Comparison of ENCODE assay signal across 32 cellular contexts in the genomic region with DNA sequence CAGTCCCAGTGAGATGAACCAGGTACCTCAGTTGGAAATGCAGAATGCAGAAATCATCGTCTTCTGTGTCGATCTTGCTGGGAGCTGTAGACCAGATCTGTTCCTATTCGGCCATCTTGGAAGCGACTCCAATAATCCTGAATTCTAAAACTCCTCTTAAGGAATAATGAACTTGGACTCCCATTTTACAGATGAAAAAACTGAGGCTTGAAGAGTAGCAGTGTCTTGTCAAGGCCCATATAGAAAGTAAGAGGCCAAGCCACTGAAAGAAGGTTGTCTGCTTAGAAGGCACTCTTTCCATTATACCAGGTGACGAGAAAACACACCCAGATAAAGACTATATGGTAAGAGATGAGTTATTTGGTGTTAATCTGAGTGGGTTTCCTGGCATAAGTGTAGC.
DNase-seq lines count a peak whose midpoint lies in the region; ATAC-seq, FAIRE-seq and TF ChIP-seq lines count a peak whose summit lies in the region.
"Had no signal": no experiment of that assay in that cellular context is flagged by ENCODE, and none has a peak within 500 bp of the region (broad histone marks: within the 10 kb centered on the region; RNA-seq: fewer than 3 reads in every experiment).

No MANE protein-coding gene starts in this region.

- H2BK5ac ChIP-seq in neuronal stem cell (ENCODE audit: low read length), result no peak overlapping the region

- H3K4ac ChIP-seq in neuronal stem cell (ENCODE audit: low read length), result no peak overlapping the region

- H3K27ac ChIP-seq in K562 (ENCODE audit: extremely low read depth, low read depth, low read length), result no peak overlapping the region
- peak overlapping the region; percentile 21 for H3K27ac ChIP-seq in endothelial cell of umbilical vein (ENCODE audit: insufficient read depth, low read depth, low read length)
- H3K27ac ChIP-seq in neuronal stem cell (replicated peaks; ENCODE audit: low read length), result no peak overlapping the region
- H3K27ac ChIP-seq: 22Rv1; BLaER1; BLaER1 treated with 17β-estradiol and CSF1 and Interleukin-3, amounts not matched to agents 10 nM and 100 nM had no signal

- H3K4me2 ChIP-seq in K562 (ENCODE audit: insufficient read depth, low read length), result no peak overlapping the region
- H3K4me2 ChIP-seq in endothelial cell of umbilical vein (ENCODE audit: insufficient read depth, low read length), result peak overlapping the region; percentile 13
- H3K4me2 ChIP-seq in neuronal stem cell (ENCODE audit: insufficient read depth, low read length, poor library complexity, severe bottlenecking), result no peak overlapping the region
- H3K4me2 ChIP-seq: A549; BLaER1; BLaER1 treated with 17β-estradiol and CSF1 and Interleukin-3, amounts not matched to agents 10 nM and 100 nM had no signal

- no peaks in the 10 kb centered on the region for H4K20me1 ChIP-seq in K562 (replicated peaks; ENCODE audit: control insufficient read depth, insufficient read depth, low read length)
- H4K20me1 ChIP-seq in endothelial cell of umbilical vein (replicated peaks; ENCODE audit: control insufficient read depth, extremely low read depth, insufficient read depth, low read length), result no peaks in the 10 kb centered on the region
- H4K20me1 ChIP-seq: BLaER1; BLaER1 treated with 17β-estradiol and CSF1 and Interleukin-3, amounts not matched to agents 10 nM and 100 nM had no signal

- H4K91ac ChIP-seq in neuronal stem cell (ENCODE audit: low read depth, low read length, poor library complexity), result no peak overlapping the region

- H3K9me1 ChIP-seq in K562 (ENCODE audit: control insufficient read depth, insufficient read depth, low read length) (no peaks in the 10 kb centered on the region), endothelial cell of umbilical vein (replicated peaks; ENCODE audit: control insufficient read depth, extremely low read depth, insufficient read depth, low read length) (no peaks in the 10 kb centered on the region)

- no peak overlapping the region for H3K9ac ChIP-seq in K562 (ENCODE audit: insufficient read depth in 1 of 2, low read depth in 2 of 2, low read length in 2 of 2)
- peak overlapping the region; percentile 16 for H3K9ac ChIP-seq in endothelial cell of umbilical vein (replicated peaks; ENCODE audit: extremely low read depth, insufficient read depth, low read length)
- no peak overlapping the region for H3K9ac ChIP-seq in neuronal stem cell (ENCODE audit: low read depth, low read length, poor library complexity)
- H3K9ac ChIP-seq: BLaER1; BLaER1 treated with 17β-estradiol and CSF1 and Interleukin-3, amounts not matched to agents 10 nM and 100 nM had no signal

- H3K4me1 ChIP-seq in K562 (replicated peaks in 1 of 2; ENCODE audit: control insufficient read depth in 2 of 2, insufficient read depth in 2 of 2, low read length in 2 of 2) (peaks cover 4% of the 10 kb centered on the region in 2 experiments; a peak in 3 of 5 replicates), endothelial cell of umbilical vein (ENCODE audit: control insufficient read depth, extremely low read depth, insufficient read depth, low read length) (peaks cover 43% of the 10 kb centered on the region), neuronal stem cell (ENCODE audit: control insufficient read depth in 2 of 2, insufficient read depth in 1 of 2, low read depth in 1 of 2, low read length in 2 of 2) (peaks cover 0 to 2% of the 10 kb centered on the region in 2 donors)
- H3K4me1 ChIP-seq: BLaER1 had no signal

- H3K9me3 ChIP-seq in K562 (replicated peaks; ENCODE audit: control insufficient read depth, insufficient read depth, low read depth, low read length) (no peaks in the 10 kb centered on the region), endothelial cell of umbilical vein (replicated peaks; ENCODE audit: control insufficient read depth, insufficient read depth, low read length) (no peaks in the 10 kb centered on the region), neuronal stem cell (replicated peaks in 1 of 2; ENCODE audit: control insufficient read depth in 2 of 2, insufficient read depth in 1 of 2, low read depth in 1 of 2, low read length in 2 of 2) (peaks cover 0 to 7% of the 10 kb centered on the region in 2 donors)
- H3K9me3 ChIP-seq: Caco-2 had no signal

- no peak overlapping the region for H2BK120ac ChIP-seq in neuronal stem cell (ENCODE audit: low read depth, low read length)

- in situ Hi-C loops in K562 (cut with MboI), result no loop called here

- no peak for ATAC-seq in K562
- no peak for ATAC-seq in HG02763 (IDR thresholded peaks at IDR 0.05; ENCODE audit: unreplicated experiment)
- ATAC-seq in HG03196 (IDR thresholded peaks at IDR 0.05; ENCODE audit: unreplicated experiment), result no peak
- ATAC-seq: A549; CD8-positive, alpha-beta T cell had no signal

- BruUV-seq in K562 (replicated peaks; lab: Mats Ljungman, UMichigan) (no TSS peak), endothelial cell of umbilical vein (replicated peaks; lab: Mats Ljungman, UMichigan) (no TSS peak)

- H2AFZ ChIP-seq in K562 (ENCODE audit: low read depth, low read length) (peak overlapping the region; percentile 33; the same call in 1 of the 2 replicates), endothelial cell of umbilical vein (ENCODE audit: low read depth, low read length) (no peak overlapping the region), neuronal stem cell (ENCODE audit: low read length) (no peak overlapping the region)

- TF ChIP-seq EP300 in K562 (IDR thresholded peaks at IDR 0.05; ENCODE audit: low read length), result no peak

- H3K4me3 ChIP-seq in K562 (no peak overlapping the region), endothelial cell of umbilical vein (replicated peaks in 1 of 3; ENCODE audit: insufficient read depth in 1 of 3, low read depth in 1 of 3, low read length in 3 of 3) (no peak overlapping the region), neuronal stem cell (ENCODE audit: low read length in 2 of 2) (no peak overlapping the region)
- H3K4me3 ChIP-seq: A549; BLaER1; BLaER1 treated with 17β-estradiol and CSF1 and Interleukin-3, amounts not matched to agents 10 nM and 100 nM had no signal

- H3K27me3 ChIP-seq in K562 (ENCODE audit: control insufficient read depth in 2 of 2, insufficient read depth in 2 of 2, low read length in 2 of 2) (peaks cover 4 to 8% of the 10 kb centered on the region in 2 experiments; a peak in 4 of 5 replicates), endothelial cell of umbilical vein (ENCODE audit: control insufficient read depth in 2 of 2, insufficient read depth in 2 of 2, low read length in 2 of 2) (no peaks in the 10 kb centered on the region), neuronal stem cell (ENCODE audit: control insufficient read depth in 3 of 3, insufficient read depth in 3 of 3, low read depth in 1 of 3, low read length in 3 of 3) (no peaks in the 10 kb centered on the region)
- H3K27me3 ChIP-seq: BE2C; BLaER1; BLaER1 treated with 17β-estradiol and CSF1 and Interleukin-3, amounts not matched to agents 10 nM and 100 nM had no signal

- 56% methylated on average over 5 of the region's 5 CpGs for WGBS in K562 (ENCODE audit: insufficient coverage, low coverage, missing lambda C conversion rate)
- WGBS in neuronal stem cell (ENCODE audit: extremely low coverage in 2 of 2, insufficient read length in 2 of 2, insufficient replicate concordance in 1 of 2), 2 donors, result no CpG with 5 or more reads among the region's 5 CpGs

- no peak for DNase-seq in K562 (ENCODE audit: extremely low read depth in 1 of 4, low spot score in 3 of 4)
- DNase-seq in endothelial cell of umbilical vein (ENCODE audit: low read depth, low spot score), result peak; percentile 29
- DNase-seq in neuronal stem cell (ENCODE audit: low spot score), result no peak
- DNase-seq in amygdala (lab: John Stamatoyannopoulos, UW), result no peak
- DNase-seq: 8988T; ACHN; AML-193; BE2C; C1 segment of cervical spinal cord; Caco-2; Calu3; CD4-positive, alpha-beta memory T cell; CD4-positive, alpha-beta T cell; CD4-positive, CD25-positive, alpha-beta regulatory T cell; CD8-positive, alpha-beta memory T cell; CD8-positive, alpha-beta T cell; COR-L47; DMS 273 treated with DMSO at 0.1 percent for 48 hours; DMS153; DMS53; DMS79; DMS79 treated with DMSO at 0.1 percent for 48 hours; DND-41; EL had no signal

- no peaks in the 10 kb centered on the region for H3K79me1 ChIP-seq in neuronal stem cell (ENCODE audit: low read depth, low read length)

- H3K79me2 ChIP-seq in K562 (ENCODE audit: control insufficient read depth, insufficient read depth, low read length) (no peaks in the 10 kb centered on the region), endothelial cell of umbilical vein (ENCODE audit: control insufficient read depth, insufficient read depth, low read length) (peaks cover 10% of the 10 kb centered on the region)

- peak overlapping the region; percentile 41 for H2BK12ac ChIP-seq in neuronal stem cell (ENCODE audit: low read length)

- no peak overlapping the region for H3K14ac ChIP-seq in neuronal stem cell (ENCODE audit: low read length)

- POLR2A ChIA-PET in K562 (lab: Yijun Ruan, JAX) (interaction anchor here (0.6 kb wide), 1 partner anchor 536 kb away, joined by 3 read pairs; no protein-coding TSS in a partner anchor), endothelial cell of umbilical vein (lab: Charles Lee) (no interaction called here)

- TF ChIP-seq RAD21 in K562 (CRISPR knock-in tag; conservative IDR thresholded peaks at IDR 0.05 in 1 of 2, IDR thresholded peaks at IDR 0.05 in 1 of 2), result no peak

- no peak overlapping the region for H4K8ac ChIP-seq in neuronal stem cell (ENCODE audit: low read depth, low read length)

- H3K18ac ChIP-seq in neuronal stem cell (ENCODE audit: low read length), result no peak overlapping the region

- CTCF ChIA-PET in K562 (lab: Yijun Ruan, JAX; ENCODE audit: low intra/inter-chr PET ratio), result no interaction called here
- CTCF ChIA-PET in endothelial cell of umbilical vein (lab: Charles Lee), result interaction anchor here (4.3 kb wide), 1 partner anchor 12 kb away, joined by 17 read pairs; no protein-coding TSS in a partner anchor

- no peaks in the 10 kb centered on the region for H3K36me3 ChIP-seq in K562 (ENCODE audit: control insufficient read depth, insufficient read depth, low read length)
- no peaks in the 10 kb centered on the region for H3K36me3 ChIP-seq in endothelial cell of umbilical vein (ENCODE audit: control insufficient read depth in 2 of 2, extremely low read depth in 1 of 2, insufficient read depth in 2 of 2, low read length in 2 of 2)
- H3K36me3 ChIP-seq in neuronal stem cell (replicated peaks in 1 of 2; ENCODE audit: control insufficient read depth in 2 of 2, insufficient read depth in 2 of 2, low read length in 2 of 2), result no peaks in the 10 kb centered on the region
- H3K36me3 ChIP-seq: BLaER1; BLaER1 treated with 17β-estradiol and CSF1 and Interleukin-3, amounts not matched to agents 10 nM and 100 nM had no signal

- TF ChIP-seq POLR2A in K562 (conservative IDR thresholded peaks at IDR 0.05) (no peak), endothelial cell of umbilical vein (IDR thresholded peaks at IDR 0.05; ENCODE audit: low read depth, low read length) (no peak)

- no peak overlapping the region for H2AK5ac ChIP-seq in neuronal stem cell (ENCODE audit: low read depth, low read length)

- TF ChIP-seq CTCF in K562 (IDR thresholded peaks at IDR 0.05 in 2 of 3, conservative IDR thresholded peaks at IDR 0.05 in 1 of 3; ENCODE audit: insufficient read depth in 2 of 3, low read depth in 1 of 3, low read length in 3 of 3) (no peak), endothelial cell of umbilical vein (IDR thresholded peaks at IDR 0.05; ENCODE audit: extremely low read depth in 1 of 2, insufficient read depth in 1 of 2, low read depth in 1 of 2, low read length in 2 of 2) (no peak)

- dilution Hi-C loops in endothelial cell of umbilical vein (cut with MboI; ENCODE audit: extremely low pct_ligation_motif_present, low sequenced_read_pairs), result no loop called here

- FAIRE-seq in K562 (lab: Jason Lieb, UNC) (no peak), endothelial cell of umbilical vein (lab: Jason Lieb, UNC) (peak; percentile 40)
- FAIRE-seq: A204.1, A549, D721Med had no signal

- H2BK15ac ChIP-seq in neuronal stem cell (ENCODE audit: low read length), result no peak overlapping the region

- no peak overlapping the region for H3K23ac ChIP-seq in neuronal stem cell (ENCODE audit: low read depth, low read length, poor library complexity)

- intact Hi-C loops in K562 (cut with micrococcal nuclease), result no loop called here
- intact Hi-C loops in endothelial cell of umbilical vein (cut with micrococcal nuclease), result loop anchor here (2.0 kb wide), 1 partner anchor 14 kb away; no protein-coding TSS in a partner anchor
